In the genomic region with DNA sequence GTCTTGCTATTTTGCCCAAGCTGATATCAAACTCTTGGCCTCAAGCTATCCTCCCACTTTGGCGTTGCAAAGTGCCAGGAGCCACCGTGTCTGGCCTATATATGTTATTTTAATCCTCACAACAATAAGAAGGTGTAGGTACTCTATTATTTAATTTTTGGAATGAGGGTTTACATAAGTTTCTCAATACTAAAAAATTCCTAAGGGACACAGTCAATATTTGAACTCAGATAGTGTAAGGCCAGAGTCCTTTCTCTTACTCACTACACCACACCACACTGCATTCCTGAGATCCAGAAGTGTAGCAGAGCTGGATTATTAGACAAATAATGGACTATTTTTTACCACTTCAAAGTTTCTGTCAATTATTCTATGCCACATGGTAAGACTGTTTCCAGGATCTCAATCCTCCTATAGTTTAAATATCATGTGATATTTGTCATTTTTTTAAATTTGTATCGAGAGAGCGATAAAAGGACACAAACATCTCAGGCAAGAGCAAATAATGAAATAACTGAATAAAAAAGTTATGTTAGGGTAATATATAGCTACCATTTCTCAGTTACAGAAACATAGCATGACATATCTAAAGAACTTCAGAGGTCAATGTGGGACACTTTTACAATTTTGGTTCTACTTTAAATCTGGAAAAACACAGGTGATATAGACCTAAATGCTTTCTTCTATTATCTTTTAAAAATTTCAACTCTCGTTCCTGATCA, we compare ENCODE assay signal across 1 cellular context.
TF ChIP-seq lines count a peak whose summit lies in the region.

No MANE protein-coding gene starts in this region.

TF ChIP-seq in HepG2, 621 proteins besides CTCF, POLR2A, EP300 and RAD21 (continued from another document and continues in another):
- TF ChIP-seq, protein P1, sequence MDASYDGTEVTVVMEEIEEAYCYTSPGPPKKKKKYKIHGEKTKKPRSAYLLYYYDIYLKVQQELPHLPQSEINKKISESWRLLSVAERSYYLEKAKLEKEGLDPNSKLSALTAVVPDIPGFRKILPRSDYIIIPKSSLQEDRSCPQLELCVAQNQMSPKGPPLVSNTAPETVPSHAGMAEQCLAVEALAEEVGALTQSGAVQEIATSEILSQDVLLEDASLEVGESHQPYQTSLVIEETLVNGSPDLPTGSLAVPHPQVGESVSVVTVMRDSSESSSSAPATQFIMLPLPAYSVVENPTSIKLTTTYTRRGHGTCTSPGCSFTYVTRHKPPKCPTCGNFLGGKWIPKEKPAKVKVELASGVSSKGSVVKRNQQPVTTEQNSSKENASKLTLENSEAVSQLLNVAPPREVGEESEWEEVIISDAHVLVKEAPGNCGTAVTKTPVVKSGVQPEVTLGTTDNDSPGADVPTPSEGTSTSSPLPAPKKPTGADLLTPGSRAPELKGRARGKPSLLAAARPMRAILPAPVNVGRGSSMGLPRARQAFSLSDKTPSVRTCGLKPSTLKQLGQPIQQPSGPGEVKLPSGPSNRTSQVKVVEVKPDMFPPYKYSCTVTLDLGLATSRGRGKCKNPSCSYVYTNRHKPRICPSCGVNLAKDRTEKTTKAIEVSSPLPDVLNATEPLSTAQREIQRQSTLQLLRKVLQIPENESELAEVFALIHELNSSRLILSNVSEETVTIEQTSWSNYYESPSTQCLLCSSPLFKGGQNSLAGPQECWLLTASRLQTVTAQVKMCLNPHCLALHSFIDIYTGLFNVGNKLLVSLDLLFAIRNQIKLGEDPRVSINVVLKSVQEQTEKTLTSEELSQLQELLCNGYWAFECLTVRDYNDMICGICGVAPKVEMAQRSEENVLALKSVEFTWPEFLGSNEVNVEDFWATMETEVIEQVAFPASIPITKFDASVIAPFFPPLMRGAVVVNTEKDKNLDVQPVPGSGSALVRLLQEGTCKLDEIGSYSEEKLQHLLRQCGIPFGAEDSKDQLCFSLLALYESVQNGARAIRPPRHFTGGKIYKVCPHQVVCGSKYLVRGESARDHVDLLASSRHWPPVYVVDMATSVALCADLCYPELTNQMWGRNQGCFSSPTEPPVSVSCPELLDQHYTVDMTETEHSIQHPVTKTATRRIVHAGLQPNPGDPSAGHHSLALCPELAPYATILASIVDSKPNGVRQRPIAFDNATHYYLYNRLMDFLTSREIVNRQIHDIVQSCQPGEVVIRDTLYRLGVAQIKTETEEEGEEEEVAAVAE (CRISPR knock-in tag; IDR thresholded peaks at IDR 0.05; ENCODE audit: borderline replicate concordance), result peak; percentile 45; the same call in 1 of the 2 replicates
- TF ChIP-seq ZSCAN12 (CRISPR knock-in tag; IDR thresholded peaks at IDR 0.05) (no peak), DBP (CRISPR knock-in tag; IDR thresholded peaks at IDR 0.05; ENCODE audit: not compliant biosample characterization) (no peak), ZNF138 (CRISPR knock-in tag; IDR thresholded peaks at IDR 0.05; ENCODE audit: low read depth) (no peak), HOXA5 (CRISPR knock-in tag; IDR thresholded peaks at IDR 0.05) (peak; percentile 77; the same call in 1 of the 2 replicates), KDM5B (CRISPR knock-in tag; IDR thresholded peaks at IDR 0.05; ENCODE audit: borderline replicate concordance) (no peak), ZNF800 (CRISPR knock-in tag; IDR thresholded peaks at IDR 0.05) (peak; percentile 37; the same call in 1 of the 2 replicates), TGIF2 (CRISPR knock-in tag; IDR thresholded peaks at IDR 0.05) (peak; percentile 87), TOPORS (CRISPR knock-in tag; IDR thresholded peaks at IDR 0.05) (no peak; the same call in 1 of the 2 replicates), EEA1 (CRISPR knock-in tag; IDR thresholded peaks at IDR 0.05; ENCODE audit: borderline replicate concordance) (no peak), ZFP36L2 (CRISPR knock-in tag; IDR thresholded peaks at IDR 0.05) (0 out of 2 replicates have a peak, but pooled peaks have one; percentile 31), XBP1 (CRISPR knock-in tag; IDR thresholded peaks at IDR 0.05) (no peak), POLR2AphosphoS5 (IDR thresholded peaks at IDR 0.05; ENCODE audit: low read depth, low read length) (no peak), ZNF782 (CRISPR knock-in tag; IDR thresholded peaks at IDR 0.05; ENCODE audit: borderline replicate concordance) (no peak), SCMH1 (CRISPR knock-in tag; IDR thresholded peaks at IDR 0.05; ENCODE audit: borderline replicate concordance) (no peak), ZNF329 (CRISPR knock-in tag; IDR thresholded peaks at IDR 0.05; ENCODE audit: low read depth) (no peak), ZSCAN30 (CRISPR knock-in tag; IDR thresholded peaks at IDR 0.05) (no peak), SMARCE1 (IDR thresholded peaks at IDR 0.05; ENCODE audit: borderline replicate concordance) (peak; percentile 100), YY1 (IDR thresholded peaks at IDR 0.05; ENCODE audit: insufficient read depth, insufficient replicate concordance, low read depth, low read length) (no peak), ZNF614 (CRISPR knock-in tag; IDR thresholded peaks at IDR 0.05; ENCODE audit: borderline replicate concordance) (peak; percentile 94), SKI (IDR thresholded peaks at IDR 0.05; ENCODE audit: partially characterized antibody) (peak; percentile 57), ZFYVE20 (CRISPR knock-in tag; IDR thresholded peaks at IDR 0.05; ENCODE audit: borderline replicate concordance, low read depth) (no peak), HMGA1 (CRISPR knock-in tag; conservative IDR thresholded peaks at IDR 0.05) (no peak), ZNF556 (CRISPR knock-in tag; IDR thresholded peaks at IDR 0.05; ENCODE audit: borderline replicate concordance) (peak; percentile 25; the same call in 1 of the 2 replicates), ARID2 (CRISPR knock-in tag; IDR thresholded peaks at IDR 0.05; ENCODE audit: borderline replicate concordance) (no peak), ATM (IDR thresholded peaks at IDR 0.05; ENCODE audit: borderline replicate concordance) (no peak; the same call in 1 of the 2 replicates), NFRKB (IDR thresholded peaks at IDR 0.05) (no peak), MTF2 (CRISPR knock-in tag; IDR thresholded peaks at IDR 0.05; ENCODE audit: borderline replicate concordance) (no peak), MBD4 (IDR thresholded peaks at IDR 0.05; ENCODE audit: borderline replicate concordance, low read length) (peak; percentile 91), SP2 (CRISPR knock-in tag; IDR thresholded peaks at IDR 0.05) (no peak), ZBTB26 (CRISPR knock-in tag; IDR thresholded peaks at IDR 0.05; ENCODE audit: borderline replicate concordance) (peak; percentile 86), NCOR1 (IDR thresholded peaks at IDR 0.05; ENCODE audit: borderline replicate concordance, low read length) (peak; percentile 72; the same call in 1 of the 2 replicates), SRSF4 (IDR thresholded peaks at IDR 0.05; ENCODE audit: low read depth, low read length, poor library complexity, severe bottlenecking) (no peak), ZNF891 (CRISPR knock-in tag; IDR thresholded peaks at IDR 0.05) (no peak), EZH2 (conservative IDR thresholded peaks at IDR 0.05; ENCODE audit: low read depth, low read length) (no peak), KMT2A (CRISPR knock-in tag; IDR thresholded peaks at IDR 0.05) (no peak), DMAP1 (CRISPR knock-in tag; IDR thresholded peaks at IDR 0.05) (no peak), ELK4 (CRISPR knock-in tag; IDR thresholded peaks at IDR 0.05; ENCODE audit: borderline replicate concordance) (no peak), ZNF101 (CRISPR knock-in tag; IDR thresholded peaks at IDR 0.05; ENCODE audit: borderline replicate concordance, low read depth) (0 out of 2 replicates have a peak, but pooled peaks have one; percentile 53), TRIM24 (CRISPR knock-in tag; IDR thresholded peaks at IDR 0.05) (no peak), ZNF672 (CRISPR knock-in tag; IDR thresholded peaks at IDR 0.05) (no peak)
- TF ChIP-seq, protein P2, sequence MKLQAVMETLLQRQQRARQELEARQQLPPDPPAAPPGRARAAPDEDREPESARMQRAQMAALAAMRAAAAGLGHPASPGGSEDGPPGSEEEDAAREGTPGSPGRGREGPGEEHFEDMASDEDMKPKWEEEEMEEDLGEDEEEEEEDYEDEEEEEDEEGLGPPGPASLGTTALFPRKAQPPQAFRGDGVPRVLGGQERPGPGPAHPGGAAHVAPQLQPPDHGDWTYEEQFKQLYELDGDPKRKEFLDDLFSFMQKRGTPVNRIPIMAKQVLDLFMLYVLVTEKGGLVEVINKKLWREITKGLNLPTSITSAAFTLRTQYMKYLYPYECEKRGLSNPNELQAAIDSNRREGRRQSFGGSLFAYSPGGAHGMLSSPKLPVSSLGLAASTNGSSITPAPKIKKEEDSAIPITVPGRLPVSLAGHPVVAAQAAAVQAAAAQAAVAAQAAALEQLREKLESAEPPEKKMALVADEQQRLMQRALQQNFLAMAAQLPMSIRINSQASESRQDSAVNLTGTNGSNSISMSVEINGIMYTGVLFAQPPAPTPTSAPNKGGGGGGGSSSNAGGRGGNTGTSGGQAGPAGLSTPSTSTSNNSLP (IDR thresholded peaks at IDR 0.05; ENCODE audit: low read depth, low read length), result peak; percentile 94
- TF ChIP-seq, protein P3, sequence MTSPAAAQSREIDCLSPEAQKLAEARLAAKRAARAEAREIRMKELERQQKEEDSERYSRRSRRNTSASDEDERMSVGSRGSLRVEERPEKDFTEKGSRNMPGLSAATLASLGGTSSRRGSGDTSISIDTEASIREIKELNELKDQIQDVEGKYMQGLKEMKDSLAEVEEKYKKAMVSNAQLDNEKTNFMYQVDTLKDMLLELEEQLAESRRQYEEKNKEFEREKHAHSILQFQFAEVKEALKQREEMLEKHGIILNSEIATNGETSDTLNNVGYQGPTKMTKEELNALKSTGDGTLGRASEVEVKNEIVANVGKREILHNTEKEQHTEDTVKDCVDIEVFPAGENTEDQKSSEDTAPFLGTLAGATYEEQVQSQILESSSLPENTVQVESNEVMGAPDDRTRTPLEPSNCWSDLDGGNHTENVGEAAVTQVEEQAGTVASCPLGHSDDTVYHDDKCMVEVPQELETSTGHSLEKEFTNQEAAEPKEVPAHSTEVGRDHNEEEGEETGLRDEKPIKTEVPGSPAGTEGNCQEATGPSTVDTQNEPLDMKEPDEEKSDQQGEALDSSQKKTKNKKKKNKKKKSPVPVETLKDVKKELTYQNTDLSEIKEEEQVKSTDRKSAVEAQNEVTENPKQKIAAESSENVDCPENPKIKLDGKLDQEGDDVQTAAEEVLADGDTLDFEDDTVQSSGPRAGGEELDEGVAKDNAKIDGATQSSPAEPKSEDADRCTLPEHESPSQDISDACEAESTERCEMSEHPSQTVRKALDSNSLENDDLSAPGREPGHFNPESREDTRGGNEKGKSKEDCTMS (CRISPR knock-in tag; conservative IDR thresholded peaks at IDR 0.05), result no peak
- TF ChIP-seq, protein P4, sequence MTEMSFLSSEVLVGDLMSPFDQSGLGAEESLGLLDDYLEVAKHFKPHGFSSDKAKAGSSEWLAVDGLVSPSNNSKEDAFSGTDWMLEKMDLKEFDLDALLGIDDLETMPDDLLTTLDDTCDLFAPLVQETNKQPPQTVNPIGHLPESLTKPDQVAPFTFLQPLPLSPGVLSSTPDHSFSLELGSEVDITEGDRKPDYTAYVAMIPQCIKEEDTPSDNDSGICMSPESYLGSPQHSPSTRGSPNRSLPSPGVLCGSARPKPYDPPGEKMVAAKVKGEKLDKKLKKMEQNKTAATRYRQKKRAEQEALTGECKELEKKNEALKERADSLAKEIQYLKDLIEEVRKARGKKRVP (CRISPR knock-in tag; IDR thresholded peaks at IDR 0.05), result peak in 1 of 2 experiments; percentile 71; a peak in 1 of 4 replicates
